ENCODE assay signal across 20 cellular contexts in genomic region chr17:82224666-82225065, GRCh38. TPM values are rescaled to one million over a fixed set of nuclear protein-coding genes. Genes with fewer than 3 reads are reported as not detected.
DNase-seq lines count a peak whose midpoint lies in the region; ATAC-seq and TF ChIP-seq lines count a peak whose summit lies in the region.
"Had no signal": no experiment of that assay in that cellular context is flagged by ENCODE, and none has a peak within 500 bp of the region (broad histone marks: within the 10 kb centered on the region; RNA-seq: fewer than 3 reads in every experiment).

No MANE protein-coding gene starts in this region.

- H3K4me3 Mint-ChIP-seq in neural progenitor cell (peak overlapping the region; percentile 48), MCF 10A (ENCODE audit: unreplicated experiment) (no peak overlapping the region)
- H3K4me3 Mint-ChIP-seq: GM23338, HFFc6 had no signal

- H3K9me3 Mint-ChIP-seq in neural progenitor cell (peaks cover 7% of the 10 kb centered on the region), MCF 10A (ENCODE audit: unreplicated experiment) (no peaks in the 10 kb centered on the region)
- H3K9me3 Mint-ChIP-seq: CD4-positive, CD25-positive, alpha-beta regulatory T cell; HFFc6 had no signal

- H3K4me2 ChIP-seq in neural progenitor cell, result no peak overlapping the region
- H3K4me2 ChIP-seq: GM23338 had no signal

- peaks cover 15% of the 10 kb centered on the region for H3F3A ChIP-seq in neural progenitor cell (ENCODE audit: low read depth)

- H3K27me3 ChIP-seq in left ventricle myocardium inferior (ENCODE audit: low read depth) (peaks cover 13% of the 10 kb centered on the region), neural progenitor cell (peaks cover 67% of the 10 kb centered on the region), psoas muscle (ENCODE audit: insufficient read depth in 3 of 3, low read length in 2 of 3) (no peaks in the 10 kb centered on the region)

- no peaks in the 10 kb centered on the region for H3K4me1 Mint-ChIP-seq in neural progenitor cell
- peaks cover 6% of the 10 kb centered on the region for H3K4me1 Mint-ChIP-seq in MCF 10A (ENCODE audit: insufficient read depth, unreplicated experiment)
- H3K4me1 Mint-ChIP-seq: GM23338 had no signal

- H3K36me3 Mint-ChIP-seq in neural progenitor cell (no peaks in the 10 kb centered on the region), MCF 10A (ENCODE audit: insufficient read depth, unreplicated experiment) (no peaks in the 10 kb centered on the region)
- H3K36me3 Mint-ChIP-seq: CD4-positive, CD25-positive, alpha-beta regulatory T cell had no signal

- no peaks in the 10 kb centered on the region for H3K9me3 ChIP-seq in left ventricle myocardium inferior (replicated peaks)
- no peaks in the 10 kb centered on the region for H3K9me3 ChIP-seq in HEK293 (ENCODE audit: control insufficient read depth, insufficient read depth, low read depth, low read length)
- no peaks in the 10 kb centered on the region for H3K9me3 ChIP-seq in neural progenitor cell (ENCODE audit: low read depth)
- H3K9me3 ChIP-seq in psoas muscle, result no peaks in the 10 kb centered on the region
- H3K9me3 ChIP-seq: BE2C had no signal

- H3K4me1 ChIP-seq in left ventricle myocardium inferior (peaks cover 40% of the 10 kb centered on the region), HEK293 (ENCODE audit: control insufficient read depth, insufficient read depth, low read length) (no peaks in the 10 kb centered on the region), neural progenitor cell (peaks cover 7% of the 10 kb centered on the region), psoas muscle (peaks cover 17% of the 10 kb centered on the region)
- H3K4me1 ChIP-seq: BE2C had no signal

- no peak overlapping the region for H3K9ac ChIP-seq in neural progenitor cell

- H3K79me2 ChIP-seq in neural progenitor cell (ENCODE audit: low read depth), result no peaks in the 10 kb centered on the region

- no TSS peak for BruUV-seq in MCF 10A (replicated peaks; lab: Mats Ljungman, UMichigan)

- ATAC-seq in Right ventricle myocardium inferior (no peak), psoas muscle (peak in 1 of 4 donors; percentile 1), sciatic nerve (no peak)
- ATAC-seq: GM23338 had no signal

- H3K27ac ChIP-seq in left ventricle myocardium inferior (replicated peaks) (no peak overlapping the region), HEK293 (ENCODE audit: extremely low read depth, low read depth, low read length) (no peak overlapping the region), neural progenitor cell (no peak overlapping the region), psoas muscle (peak overlapping the region; percentile 77)
- H3K27ac ChIP-seq: HL-60 had no signal

- H2AFZ ChIP-seq in neural progenitor cell (replicated peaks), result no peak overlapping the region
- H2AFZ ChIP-seq: GM23338 had no signal

- TF ChIP-seq CTCF in left ventricle myocardium inferior (IDR thresholded peaks at IDR 0.05; ENCODE audit: borderline replicate concordance) (no peak), HEK293 (tag by site-specific recombination; IDR thresholded peaks at IDR 0.05) (no peak), neural progenitor cell (IDR thresholded peaks at IDR 0.05) (no peak), psoas muscle (IDR thresholded peaks at IDR 0.05) (no peak), MCF 10A (IDR thresholded peaks at IDR 0.05; ENCODE audit: unreplicated experiment) (no peak)

- DNase-seq in Right ventricle myocardium inferior (ENCODE audit: missing footprints) (peak; percentile 37), left ventricle myocardium inferior (no peak), neural progenitor cell (ENCODE audit: low spot score) (no peak), psoas muscle (no peak), sciatic nerve (ENCODE audit: low spot score) (no peak), MCF 10A (ENCODE audit: unreplicated experiment) (no peak), COR-L47 (lab: John Stamatoyannopoulos, UW) (no peak)
- DNase-seq: 8988T; C1 segment of cervical spinal cord; CD4-positive, CD25-positive, alpha-beta regulatory T cell; DMS153; DMS79; GDM1; HCEC 1CT; HFFc6; IMR-90 had no signal

- no peak overlapping the region for H3K4me3 ChIP-seq in left ventricle myocardium inferior
- H3K4me3 ChIP-seq in HEK293 (ENCODE audit: low read depth, low read length), result no peak overlapping the region
- H3K4me3 ChIP-seq in neural progenitor cell, result no peak overlapping the region
- H3K4me3 ChIP-seq in psoas muscle, result no peak overlapping the region
- H3K4me3 ChIP-seq: GM23338 had no signal

- peaks cover 8% of the 10 kb centered on the region for H4K20me1 ChIP-seq in neural progenitor cell (ENCODE audit: low read depth)

- CTCF ChIA-PET in HEK293 (lab: Yijun Ruan, JAX) (interaction anchor here (0.6 kb wide), 1 partner anchor 539 kb away, joined by 3 read pairs; no protein-coding TSS in a partner anchor), MCF 10A (lab: Yijun Ruan, JAX) (no interaction called here)

- H3K36me3 ChIP-seq in left ventricle myocardium inferior (no peaks in the 10 kb centered on the region), HEK293 (ENCODE audit: control insufficient read depth in 2 of 2, insufficient read depth in 1 of 2, low read length in 2 of 2) (no peaks in the 10 kb centered on the region), neural progenitor cell (no peaks in the 10 kb centered on the region), psoas muscle (ENCODE audit: insufficient read depth in 1 of 2, low read depth in 1 of 2) (no peaks in the 10 kb centered on the region)
- H3K36me3 ChIP-seq: BE2C had no signal

- H3K27me3 Mint-ChIP-seq in neural progenitor cell (ENCODE audit: insufficient read depth, low read depth), result peaks cover 19% of the 10 kb centered on the region
- no peaks in the 10 kb centered on the region for H3K27me3 Mint-ChIP-seq in MCF 10A (ENCODE audit: insufficient read depth, unreplicated experiment)
- H3K27me3 Mint-ChIP-seq: CD4-positive, CD25-positive, alpha-beta regulatory T cell had no signal

- WGBS in psoas muscle, 3 donors, result 66 to 83% (median 71%) methylated on average over 8 of the region's 8 CpGs

- intact Hi-C loops in Right ventricle myocardium inferior (cut with DNase I), result no loop called here
- intact Hi-C loops in left ventricle myocardium inferior (cut with micrococcal nuclease), result no loop called here
- intact Hi-C loops in psoas muscle (cut with DNase I), result no loop called here
- intact Hi-C loops in sciatic nerve (cut with DNase I), result no loop called here
- intact Hi-C loops in MCF 10A (cut with micrococcal nuclease), result no loop called here

- POLR2A ChIA-PET in HEK293 (lab: Yijun Ruan, JAX) (no interaction called here), MCF 10A (lab: Yijun Ruan, JAX) (no interaction called here)

- H3K27ac Mint-ChIP-seq in neural progenitor cell (peak overlapping the region; percentile 79), MCF 10A (ENCODE audit: low read depth, unreplicated experiment) (no peak overlapping the region)
- H3K27ac Mint-ChIP-seq: GM23338, HFFc6 had no signal

TF ChIP-seq in HEK293, 187 proteins besides CTCF, POLR2A, EP300 and RAD21 (continues in another document):
- TF ChIP-seq, protein P1, sequence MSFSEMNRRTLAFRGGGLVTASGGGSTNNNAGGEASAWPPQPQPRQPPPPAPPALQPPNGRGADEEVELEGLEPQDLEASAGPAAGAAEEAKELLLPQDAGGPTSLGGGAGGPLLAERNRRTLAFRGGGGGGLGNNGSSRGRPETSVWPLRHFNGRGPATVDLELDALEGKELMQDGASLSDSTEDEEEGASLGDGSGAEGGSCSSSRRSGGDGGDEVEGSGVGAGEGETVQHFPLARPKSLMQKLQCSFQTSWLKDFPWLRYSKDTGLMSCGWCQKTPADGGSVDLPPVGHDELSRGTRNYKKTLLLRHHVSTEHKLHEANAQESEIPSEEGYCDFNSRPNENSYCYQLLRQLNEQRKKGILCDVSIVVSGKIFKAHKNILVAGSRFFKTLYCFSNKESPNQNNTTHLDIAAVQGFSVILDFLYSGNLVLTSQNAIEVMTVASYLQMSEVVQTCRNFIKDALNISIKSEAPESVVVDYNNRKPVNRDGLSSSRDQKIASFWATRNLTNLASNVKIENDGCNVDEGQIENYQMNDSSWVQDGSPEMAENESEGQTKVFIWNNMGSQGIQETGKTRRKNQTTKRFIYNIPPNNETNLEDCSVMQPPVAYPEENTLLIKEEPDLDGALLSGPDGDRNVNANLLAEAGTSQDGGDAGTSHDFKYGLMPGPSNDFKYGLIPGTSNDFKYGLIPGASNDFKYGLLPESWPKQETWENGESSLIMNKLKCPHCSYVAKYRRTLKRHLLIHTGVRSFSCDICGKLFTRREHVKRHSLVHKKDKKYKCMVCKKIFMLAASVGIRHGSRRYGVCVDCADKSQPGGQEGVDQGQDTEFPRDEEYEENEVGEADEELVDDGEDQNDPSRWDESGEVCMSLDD (tag by site-specific recombination; IDR thresholded peaks at IDR 0.05), result 0 out of 2 replicates have a peak, but pooled peaks have one; percentile 39
- no peak for TF ChIP-seq ZSCAN23 (tag by site-specific recombination; IDR thresholded peaks at IDR 0.05)
- peak; percentile 54 for TF ChIP-seq KLF8 (tag by site-specific recombination; IDR thresholded peaks at IDR 0.05)
- TF ChIP-seq BCL11B (tag by site-specific recombination; IDR thresholded peaks at IDR 0.05; ENCODE audit: low read depth), result peak; percentile 55; the same call in 1 of the 2 replicates

RNA-seq across cellular contexts. Expression of gene SLC16A3, which starts 4.2 kb away (rescaled TPM):
- total RNA-seq in Right ventricle myocardium inferior (10.4 TPM), left ventricle myocardium inferior (8.5 TPM), neural progenitor cell (ENCODE audit: low replicate concordance) (21.0 and 82.9 TPM in 2 replicates), psoas muscle (100 to 1,000 TPM in 2 of 4 donors, 10 to 100 TPM in 2; 18.6 to 182 (median 70.1) TPM), sciatic nerve (53.1 TPM), MCF 10A (2022) (268 and 350 TPM in 2 replicates)
- polyA plus RNA-seq in psoas muscle, result 100 to 1,000 TPM; 102 to 263 (median 128) TPM

RNA-seq across cellular contexts. Expression of gene CCDC57, which starts 12.0 kb away (rescaled TPM):
- 7.9 TPM for total RNA-seq in Right ventricle myocardium inferior
- 8.1 TPM for total RNA-seq in left ventricle myocardium inferior
- total RNA-seq in neural progenitor cell (ENCODE audit: low replicate concordance), result 15.0 and 29.8 TPM in 2 replicates
- total RNA-seq in psoas muscle, result 10 to 100 TPM; 10.2 to 15.3 (median 12.4) TPM
- 10 to 100 TPM in 1 of 3 donors, 1 to 10 TPM in 2; 7.2 to 11.1 (median 8.6) TPM for polyA plus RNA-seq in psoas muscle
- 50.6 TPM for total RNA-seq in sciatic nerve
- total RNA-seq in MCF 10A (2022), result 86.8 and 87.3 TPM in 2 replicates

RNA-seq across cellular contexts. Expression of gene CSNK1D, which starts 48.8 kb away (rescaled TPM):
- 62.6 TPM for total RNA-seq in Right ventricle myocardium inferior
- total RNA-seq in left ventricle myocardium inferior, result 61.8 TPM
- 41.5 and 60.7 TPM in 2 replicates for total RNA-seq in neural progenitor cell (ENCODE audit: low replicate concordance)
- total RNA-seq in psoas muscle, result 100 to 1,000 TPM in 3 of 4 donors, 10 to 100 TPM in 1; 73.5 to 139 (median 116) TPM
- polyA plus RNA-seq in psoas muscle, result 100 to 1,000 TPM in 1 of 3 donors, 10 to 100 TPM in 2; 74.3 to 124 (median 92.7) TPM
- total RNA-seq in sciatic nerve, result 152 TPM
- 191 and 193 TPM in 2 replicates for total RNA-seq in MCF 10A (2022)
